Comparison of ENCODE assay signal across 8 cellular contexts in the genomic region with DNA sequence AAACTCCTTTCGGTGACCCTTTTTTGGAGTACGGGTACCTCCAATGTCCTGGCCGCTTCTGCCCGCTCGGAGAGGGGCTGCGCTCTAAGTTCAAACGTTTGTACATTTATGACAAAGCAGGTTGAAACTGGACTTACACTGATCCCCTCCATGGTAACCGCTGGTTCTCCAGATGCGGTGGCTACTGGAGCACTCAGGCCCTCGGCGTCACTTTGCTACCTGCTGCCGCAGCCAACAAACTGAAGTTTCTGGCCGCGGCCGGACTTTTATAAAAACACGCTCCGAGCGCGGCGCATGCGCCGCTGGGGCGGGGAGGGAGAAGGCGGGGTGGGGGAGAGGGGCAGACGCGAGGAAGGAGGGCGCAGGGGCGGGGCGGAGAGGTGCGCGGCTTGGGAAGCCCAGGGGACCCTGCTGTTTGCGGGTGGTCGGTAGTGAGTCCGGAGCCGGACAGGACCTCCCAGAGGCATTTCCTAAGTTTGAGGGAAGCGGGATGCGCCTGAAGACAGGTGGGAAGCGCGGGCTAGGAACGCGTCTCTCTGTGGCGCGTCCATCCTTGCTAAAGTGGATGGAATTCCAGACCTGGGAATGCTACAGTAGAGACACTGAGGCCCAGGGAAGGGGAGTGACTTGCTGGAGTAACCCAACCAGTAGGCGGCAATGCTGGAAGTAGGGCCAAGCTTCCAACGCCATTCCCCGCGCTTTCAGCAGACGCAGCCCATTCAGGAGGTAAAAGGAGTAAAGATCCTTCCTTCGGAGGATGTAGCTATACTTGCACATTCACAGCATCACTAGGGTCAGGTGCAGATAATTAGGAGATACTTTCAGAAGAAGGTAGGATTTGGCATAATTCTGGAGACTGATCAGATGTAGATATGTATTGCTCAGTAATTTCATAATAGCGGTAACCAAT. TPM values are rescaled to one million over a fixed set of nuclear protein-coding genes. Genes with fewer than 3 reads are reported as not detected.
DNase-seq lines count a peak whose midpoint lies in the region; ATAC-seq and TF ChIP-seq lines count a peak whose summit lies in the region.

A gene (minus strand): TSS at position 241 of the 910 bp plus-strand sequence. CDS start 89 bp downstream, at position 152.

- H3K36me3 ChIP-seq in left lung: peaks cover 0 to 19% of the 10 kb centered on the region in 2 donors

- peaks cover 45 to 52% of the 10 kb centered on the region in 2 donors for H3K27me3 ChIP-seq in left lung

- H3K36me3 Mint-ChIP-seq in central memory CD8-positive, alpha-beta T cell (ENCODE audit: insufficient read depth): peaks cover 65% of the 10 kb centered on the region

- H3K9me3 ChIP-seq in left lung: no peaks in the 10 kb centered on the region

- H3K27ac Mint-ChIP-seq in central memory CD8-positive, alpha-beta T cell (ENCODE audit: low read depth): peak within 1 kb of the TSS; percentile 99

- DNase-seq in DMS53 (lab: John Stamatoyannopoulos, UW) (peak; percentile 65), HFF-Myc (ENCODE audit: extremely low read depth, low read depth) (no peak), NCI-H2107 (lab: John Stamatoyannopoulos, UW) (peak; percentile 74), left lung (peak; percentile 86 to 96), GOT3 (lab: John Stamatoyannopoulos, UW) (no peak)
- peak; percentile 76 for DNase-seq in activated CD4-positive, CD25-positive, alpha-beta regulatory T cell treated with anti-CD3 and anti-CD28 coated beads, Interleukin-2, amount 50 U/mL, for 16 hours (ENCODE audit: low read depth, low spot score)
- DNase-seq in central memory CD8-positive, alpha-beta T cell (ENCODE audit: low spot score in 2 of 2): peak; percentile 92 to 96
- DNase-seq in stimulated activated CD4-positive, alpha-beta T cell treated with anti-CD3 and anti-CD28 coated beads, Interleukin-2, amount 100 ng/mL, for 4 hours (ENCODE audit: low read depth): peak; percentile 73

- TF ChIP-seq CTCF in HFF-Myc (IDR thresholded peaks at IDR 0.05; ENCODE audit: low read depth, low read length, missing control alignments) (peak; percentile 19), left lung (IDR thresholded peaks at IDR 0.05) (no peak)

- peaks cover 65% of the 10 kb centered on the region for H3K4me1 Mint-ChIP-seq in central memory CD8-positive, alpha-beta T cell

- peak within 1 kb of the TSS; percentile 16; the same call in 1 of the 2 replicates for H3K4me3 ChIP-seq in HFF-Myc (replicated peaks; ENCODE audit: low read depth, low read length)
- H3K4me3 ChIP-seq in left lung: peak within 1 kb of the TSS; percentile 37 to 72

- no peaks in the 10 kb centered on the region for H3K27me3 Mint-ChIP-seq in central memory CD8-positive, alpha-beta T cell

- ATAC-seq in central memory CD8-positive, alpha-beta T cell (replicated peaks; ENCODE audit: extremely low read depth, poor library complexity, severe bottlenecking): peak; percentile 15
- peak; percentile 58 for ATAC-seq in left lung

- intact Hi-C loops in left lung (cut with DNase I): no loop called here

- no peaks in the 10 kb centered on the region for H3K9me3 Mint-ChIP-seq in central memory CD8-positive, alpha-beta T cell

- H3K4me3 Mint-ChIP-seq in central memory CD8-positive, alpha-beta T cell: peak within 1 kb of the TSS; percentile 93

- peaks cover 4 to 69% of the 10 kb centered on the region in 2 donors for H3K4me1 ChIP-seq in left lung

- peak within 1 kb of the TSS; percentile 83 to 84 for H3K27ac ChIP-seq in left lung

RNA-seq across cellular contexts. Expression of the gene that starts here (rescaled TPM):
- total RNA-seq in left lung: 10 to 100 TPM; 21.3 to 54.9 TPM

Comparison
In these comparisons a context has a peak if more than half of its experiments do, and no peak if none do; other contexts are left out.
1. DNase-seq: peak in DMS53 (single experiment), NCI-H2107 (single experiment), activated CD4-positive, CD25-positive, alpha-beta regulatory T cell treated with anti-CD3 and anti-CD28 coated beads, Interleukin-2, amount 50 U/mL, for 16 hours (single experiment), central memory CD8-positive, alpha-beta T cell (2 of 2), left lung (2 of 2) and stimulated activated CD4-positive, alpha-beta T cell treated with anti-CD3 and anti-CD28 coated beads, Interleukin-2, amount 100 ng/mL, for 4 hours (single experiment); none in HFF-Myc (single experiment) and GOT3 (single experiment).